18 cellular contexts compared by ENCODE assay signal in the genomic region with DNA sequence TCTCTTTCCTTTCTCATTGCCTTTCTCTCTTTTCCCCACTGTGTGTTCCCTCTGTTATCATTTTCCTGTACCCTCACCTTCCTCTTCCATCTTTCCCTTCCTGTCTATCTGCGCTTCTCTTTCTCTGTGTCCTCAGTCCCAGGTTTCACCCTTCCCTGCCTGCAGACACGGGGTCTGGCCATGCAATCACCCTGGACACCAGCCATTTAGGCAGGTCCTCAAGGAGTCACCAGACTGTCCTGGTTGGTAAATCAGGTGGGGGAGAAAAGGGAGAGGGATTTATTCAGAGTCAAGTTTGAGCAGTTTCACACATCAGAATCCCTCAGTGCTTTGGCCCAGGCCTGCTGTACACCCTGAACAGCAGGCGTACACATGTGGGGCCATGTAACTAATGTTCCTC.
"Had no signal": no experiment of that assay in that cellular context is flagged by ENCODE, and none has a peak within 500 bp of the region (broad histone marks: within the 10 kb centered on the region; RNA-seq: fewer than 3 reads in every experiment).

No MANE protein-coding gene starts in this region.

- H3K27me3 ChIP-seq: MG63 had no signal

- ATAC-seq: Panc1, SK-N-SH treated with all-trans-retinoic acid at 6 μM for 48 hours had no signal

- H3K9me3 ChIP-seq: MG63 had no signal

- H3K36me3 ChIP-seq: MG63 had no signal

- DNase-seq: KBM-7, MG63, NCI-H1092, NCI-H1105 treated with DMSO at 0.1 percent for 48 hours, NCI-H1417 treated with DMSO at 0.1 percent for 48 hours, NCI-H146, NCI-H1694 treated with DMSO at 0.1 percent for 48 hours, NCI-H1930, NCI-H2081, NCI-H2107, NCI-H2227 treated with DMSO at 0.1 percent for 48 hours, NCI-H526 treated with DMSO at 0.1 percent for 48 hours, NCI-H748 treated with DMSO at 0.1 percent for 48 hours, PC-3, SHP77 had no signal

- H3K4me3 ChIP-seq: MG63 had no signal

- H3K27ac ChIP-seq: RWPE1 had no signal
